In the genomic region with DNA sequence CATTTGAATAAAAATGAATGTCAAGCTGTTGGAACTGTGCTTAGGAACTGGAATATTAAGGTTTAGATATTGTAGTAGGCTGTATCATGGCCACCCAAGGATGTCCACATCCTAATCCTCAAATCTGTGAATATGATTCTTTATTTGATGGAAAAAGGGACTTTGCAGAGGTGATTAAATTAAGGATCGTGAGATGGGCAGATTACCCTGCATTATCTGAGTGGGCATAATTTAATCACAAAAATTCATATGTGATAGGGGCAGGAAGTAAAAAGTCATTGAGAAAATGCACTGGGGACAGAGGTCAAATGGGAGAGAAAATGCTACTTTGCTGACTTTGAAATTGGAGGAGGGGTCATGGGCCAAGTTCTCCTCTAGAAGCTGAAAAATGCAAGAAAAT, we compare ENCODE assay signal across 32 cellular contexts.
"Had no signal": no experiment of that assay in that cellular context is flagged by ENCODE, and none has a peak within 500 bp of the region (broad histone marks: within the 10 kb centered on the region; RNA-seq: fewer than 3 reads in every experiment).

No MANE protein-coding gene starts in this region.

- H3K36me3 Mint-ChIP-seq: activated CD4-positive, alpha-beta memory T cell treated with anti-CD3 and anti-CD28 coated beads for 36 hours; activated CD8-positive, alpha-beta memory T cell treated with anti-CD3 and anti-CD28 coated beads, Interleukin-2, amount 10 ng/mL, durations not matched to agents 7 days and 5 days; activated naive CD4-positive, alpha-beta T cell treated with anti-CD3 and anti-CD28 coated beads, Interleukin-2, amount 10 ng/mL, durations not matched to agents 7 days and 5 days; activated naive CD8-positive, alpha-beta T cell treated with anti-CD3 and anti-CD28 coated beads, Interleukin-2, amount 10 ng/mL, durations not matched to agents 7 days and 5 days; brain had no signal

- H3K27ac Mint-ChIP-seq: activated CD4-positive, alpha-beta memory T cell treated with anti-CD3 and anti-CD28 coated beads for 36 hours; activated CD4-positive, alpha-beta T cell treated with anti-CD3 and anti-CD28 coated beads for 36 hours; activated CD4-positive, alpha-beta T cell treated with anti-CD3 and anti-CD28 coated beads, Interleukin-2, amount 10 ng/mL, durations not matched to agents 24 days and 14 days; activated CD8-positive, alpha-beta memory T cell treated with anti-CD3 and anti-CD28 coated beads, Interleukin-2, amount 10 ng/mL, durations not matched to agents 7 days and 5 days; activated CD8-positive, alpha-beta T cell treated with anti-CD3 and anti-CD28 coated beads, Interleukin-2, amount 10 ng/mL, durations not matched to agents 7 days and 5 days; activated naive CD4-positive, alpha-beta T cell treated with anti-CD3 and anti-CD28 coated beads, Interleukin-2, amount 10 ng/mL, durations not matched to agents 7 days and 5 days; activated naive CD4-positive, alpha-beta T cell treated with anti-CD3 and anti-CD28 coated beads, Interleukin-2, amount 50 U/mL, for 72 hours; activated naive CD8-positive, alpha-beta T cell treated with anti-CD3 and anti-CD28 coated beads, Interleukin-2, amount 10 ng/mL, durations not matched to agents 7 days and 5 days; brain; dendritic cell treated with granulocyte-macrophage colony-stimulating factor and Interleukin-4, amounts not matched to agents 40 ng/mL and 50 ng/mL, for 4 days; endodermal cell had no signal

- H3K27me3 ChIP-seq: ascending aorta, breast epithelium, cardiac muscle cell, dorsolateral prefrontal cortex, esophagus muscularis mucosa, foreskin keratinocyte, gastrocnemius medialis, heart left ventricle had no signal

- H3K4me3 ChIP-seq: ascending aorta, breast epithelium, cardiac muscle cell, coronary artery, dorsolateral prefrontal cortex, esophagus muscularis mucosa, gastrocnemius medialis, heart left ventricle had no signal

- H3K27ac ChIP-seq: ascending aorta, breast epithelium, cardiac muscle cell, coronary artery, dorsolateral prefrontal cortex, esophagus muscularis mucosa, foreskin keratinocyte, gastrocnemius medialis, heart left ventricle had no signal

- H3K9me3 ChIP-seq: gastrocnemius medialis had no signal

- ATAC-seq: activated CD4-positive, alpha-beta T cell treated with anti-CD3 and anti-CD28 coated beads for 36 hours; activated CD8-positive, alpha-beta memory T cell treated with anti-CD3 and anti-CD28 coated beads, Interleukin-2, amount 10 ng/mL, durations not matched to agents 7 days and 5 days; activated CD8-positive, alpha-beta T cell treated with anti-CD3 and anti-CD28 coated beads, Interleukin-2, amount 10 ng/mL, durations not matched to agents 7 days and 5 days; activated naive CD4-positive, alpha-beta T cell treated with anti-CD3 and anti-CD28 coated beads, Interleukin-2, amount 50 U/mL, for 72 hours; foreskin keratinocyte; gastrocnemius medialis; heart left ventricle had no signal

- H3K36me3 ChIP-seq: ascending aorta, breast epithelium, cardiac muscle cell, esophagus muscularis mucosa, gastrocnemius medialis, heart left ventricle had no signal

- H3K4me1 ChIP-seq: ascending aorta, breast epithelium, esophagus muscularis mucosa, gastrocnemius medialis, heart left ventricle had no signal

- H3K4me3 Mint-ChIP-seq: activated CD4-positive, alpha-beta memory T cell treated with anti-CD3 and anti-CD28 coated beads for 36 hours; activated CD4-positive, alpha-beta T cell treated with anti-CD3 and anti-CD28 coated beads for 36 hours; activated CD4-positive, alpha-beta T cell treated with anti-CD3 and anti-CD28 coated beads, Interleukin-2, amount 10 ng/mL, durations not matched to agents 24 days and 14 days; activated CD8-positive, alpha-beta memory T cell treated with anti-CD3 and anti-CD28 coated beads, Interleukin-2, amount 10 ng/mL, durations not matched to agents 7 days and 5 days; activated CD8-positive, alpha-beta T cell treated with anti-CD3 and anti-CD28 coated beads, Interleukin-2, amount 10 ng/mL, durations not matched to agents 7 days and 5 days; activated naive CD4-positive, alpha-beta T cell treated with anti-CD3 and anti-CD28 coated beads, Interleukin-2, amount 10 ng/mL, durations not matched to agents 7 days and 5 days; activated naive CD8-positive, alpha-beta T cell treated with anti-CD3 and anti-CD28 coated beads, Interleukin-2, amount 10 ng/mL, durations not matched to agents 7 days and 5 days; brain; dendritic cell treated with granulocyte-macrophage colony-stimulating factor and Interleukin-4, amounts not matched to agents 40 ng/mL and 50 ng/mL, for 4 days; endodermal cell had no signal

- H3K27me3 Mint-ChIP-seq: activated CD4-positive, alpha-beta memory T cell treated with anti-CD3 and anti-CD28 coated beads for 36 hours; activated CD4-positive, alpha-beta T cell treated with anti-CD3 and anti-CD28 coated beads for 36 hours; activated CD4-positive, alpha-beta T cell treated with anti-CD3 and anti-CD28 coated beads, Interleukin-2, amount 10 ng/mL, durations not matched to agents 24 days and 14 days; activated CD8-positive, alpha-beta memory T cell treated with anti-CD3 and anti-CD28 coated beads, Interleukin-2, amount 10 ng/mL, durations not matched to agents 7 days and 5 days; activated naive CD4-positive, alpha-beta T cell treated with anti-CD3 and anti-CD28 coated beads, Interleukin-2, amount 10 ng/mL, durations not matched to agents 7 days and 5 days; activated naive CD8-positive, alpha-beta T cell treated with anti-CD3 and anti-CD28 coated beads, Interleukin-2, amount 10 ng/mL, durations not matched to agents 7 days and 5 days; dendritic cell treated with granulocyte-macrophage colony-stimulating factor and Interleukin-4, amounts not matched to agents 40 ng/mL and 50 ng/mL, for 4 days had no signal

- H3K4me1 Mint-ChIP-seq: activated CD4-positive, alpha-beta T cell treated with anti-CD3 and anti-CD28 coated beads for 36 hours; activated CD4-positive, alpha-beta T cell treated with anti-CD3 and anti-CD28 coated beads, Interleukin-2, amount 10 ng/mL, durations not matched to agents 24 days and 14 days; activated CD8-positive, alpha-beta memory T cell treated with anti-CD3 and anti-CD28 coated beads, Interleukin-2, amount 10 ng/mL, durations not matched to agents 7 days and 5 days; activated naive CD4-positive, alpha-beta T cell treated with anti-CD3 and anti-CD28 coated beads, Interleukin-2, amount 10 ng/mL, durations not matched to agents 7 days and 5 days; activated naive CD8-positive, alpha-beta T cell treated with anti-CD3 and anti-CD28 coated beads, Interleukin-2, amount 10 ng/mL, durations not matched to agents 7 days and 5 days; endodermal cell had no signal

- DNase-seq: activated CD4-positive, alpha-beta memory T cell treated with anti-CD3 and anti-CD28 coated beads for 36 hours; activated CD4-positive, alpha-beta T cell treated with anti-CD3 and anti-CD28 coated beads for 36 hours; activated CD4-positive, alpha-beta T cell treated with anti-CD3 and anti-CD28 coated beads, Interleukin-2, amount 10 ng/mL, durations not matched to agents 24 days and 14 days; activated CD4-positive, CD25-positive, alpha-beta regulatory T cell; activated CD4-positive, CD25-positive, alpha-beta regulatory T cell treated with anti-CD3 and anti-CD28 coated beads, Interleukin-2, amount 50 U/mL, for 72 hours; activated CD8-positive, alpha-beta memory T cell treated with anti-CD3 and anti-CD28 coated beads, Interleukin-2, amount 10 ng/mL, durations not matched to agents 7 days and 5 days; activated CD8-positive, alpha-beta memory T cell treated with anti-CD3 and anti-CD28 coated beads, Interleukin-2, amount 50 U/mL, for 4 hours; activated CD8-positive, alpha-beta T cell treated with anti-CD3 and anti-CD28 coated beads, Interleukin-2, amount 10 ng/mL, durations not matched to agents 7 days and 5 days; activated gamma-delta T cell; activated naive CD4-positive, alpha-beta T cell; activated naive CD4-positive, alpha-beta T cell treated with anti-CD3 and anti-CD28 coated beads, Interleukin-2, amount 10 ng/mL, durations not matched to agents 7 days and 5 days; activated naive CD8-positive, alpha-beta T cell treated with anti-CD3 and anti-CD28 coated beads, Interleukin-2, amount 10 ng/mL, durations not matched to agents 7 days and 5 days; activated T-cell treated with anti-CD3 and anti-CD28 coated beads, Interleukin-2, amount 50 U/mL, for 1 hour; activated T-cell treated with anti-CD3 and anti-CD28 coated beads, Interleukin-2, amount 50 U/mL, for 48 hours; central memory CD4-positive, alpha-beta T cell; cerebellar nuclear complex; dorsolateral prefrontal cortex; effector memory CD4-positive, alpha-beta T cell; endodermal cell; foreskin keratinocyte; gastrocnemius medialis; glutamatergic neuron; heart left ventricle; T-helper 2 cell had no signal
